15 cellular contexts compared by ENCODE assay signal in genomic region chr6:42276008-42276890, GRCh38. TPM values are rescaled to one million over a fixed set of nuclear protein-coding genes. Genes with fewer than 3 reads are reported as not detected.
DNase-seq lines count a peak whose midpoint lies in the region; ATAC-seq and TF ChIP-seq lines count a peak whose summit lies in the region.
"Had no signal": no experiment of that assay in that cellular context is flagged by ENCODE, and none has a peak within 500 bp of the region (broad histone marks: within the 10 kb centered on the region; RNA-seq: fewer than 3 reads in every experiment).

No MANE protein-coding gene starts in this region.

- no peak for DNase-seq in activated CD8-positive, alpha-beta memory T cell treated with anti-CD3 and anti-CD28 coated beads, Interleukin-2, amount 10 ng/mL, durations not matched to agents 7 days and 5 days
- DNase-seq in activated CD8-positive, alpha-beta memory T cell treated with anti-CD3 and anti-CD28 coated beads, Interleukin-2, amount 50 U/mL, for 4 hours: no peak
- DNase-seq in dermis blood vessel endothelial cell (peak; percentile 13), mesenchymal stem cell (peak; percentile 36), upper lobe of left lung (no peak), activated gamma-delta T cell (lab: John Stamatoyannopoulos, UW) (no peak), ascending aorta (ENCODE audit: low spot score in 2 of 2) (no peak), HCEC 1CT (no peak)
- DNase-seq: GDM1, KBM-7, NCI-H2171 treated with DMSO at 0.1 percent for 48 hours, small intestine had no signal

- H4K8ac ChIP-seq in mesenchymal stem cell (ENCODE audit: low read length): no peak overlapping the region

- H3K27ac ChIP-seq in mesenchymal stem cell (ENCODE audit: low read length, poor library complexity, severe bottlenecking) (no peak overlapping the region), upper lobe of left lung (peak overlapping the region; percentile 6 to 63 (median 32)), ascending aorta (peak overlapping the region in 1 of 2 donors; percentile 56)
- H3K27ac ChIP-seq: A549 had no signal

- no peak overlapping the region for H3K4me2 ChIP-seq in mesenchymal stem cell (ENCODE audit: low read length, poor library complexity, severe bottlenecking)
- H3K4me2 ChIP-seq: A549 had no signal

- H3K14ac ChIP-seq in mesenchymal stem cell (ENCODE audit: low read length in 2 of 2): no peak overlapping the region

- intact Hi-C loops in ascending aorta (cut with DNase I): no loop called here

- no peak overlapping the region for H2BK5ac ChIP-seq in mesenchymal stem cell (ENCODE audit: low read depth, low read length, poor library complexity, severe bottlenecking)

- H3K23ac ChIP-seq in mesenchymal stem cell (ENCODE audit: low read length in 2 of 2): no peak overlapping the region

- WGBS in mesenchymal stem cell: 54% methylated on average over 13 of the region's 13 CpGs
- 44 to 60% methylated on average over 13 of the region's 13 CpGs for WGBS in upper lobe of left lung, 2 donors

- peak overlapping the region; percentile 71 for H3K9ac ChIP-seq in mesenchymal stem cell (ENCODE audit: low read length)

- no peak overlapping the region for H3K4me3 Mint-ChIP-seq in activated CD8-positive, alpha-beta memory T cell treated with anti-CD3 and anti-CD28 coated beads, Interleukin-2, amount 10 ng/mL, durations not matched to agents 7 days and 5 days
- H3K4me3 Mint-ChIP-seq: memory B cell had no signal

- TF ChIP-seq CTCF in upper lobe of left lung (IDR thresholded peaks at IDR 0.05): no peak
- no peak for TF ChIP-seq CTCF in ascending aorta (IDR thresholded peaks at IDR 0.05)

- H3K18ac ChIP-seq in mesenchymal stem cell (ENCODE audit: low read depth in 1 of 2, low read length in 2 of 2): no peak overlapping the region

- no peak for TF ChIP-seq POLR2A in upper lobe of left lung (IDR thresholded peaks at IDR 0.05)

- H3K27me3 Mint-ChIP-seq in activated CD8-positive, alpha-beta memory T cell treated with anti-CD3 and anti-CD28 coated beads, Interleukin-2, amount 10 ng/mL, durations not matched to agents 7 days and 5 days: no peaks in the 10 kb centered on the region
- H3K27me3 Mint-ChIP-seq: memory B cell had no signal

- H2BK15ac ChIP-seq in mesenchymal stem cell (ENCODE audit: low read depth, poor library complexity, severe bottlenecking): no peak overlapping the region

- no peak overlapping the region for H3K4ac ChIP-seq in mesenchymal stem cell (ENCODE audit: low read depth in 1 of 2, low read length in 2 of 2)

- peaks cover 28% of the 10 kb centered on the region for H3K36me3 Mint-ChIP-seq in activated CD8-positive, alpha-beta memory T cell treated with anti-CD3 and anti-CD28 coated beads, Interleukin-2, amount 10 ng/mL, durations not matched to agents 7 days and 5 days

- H2BK12ac ChIP-seq in mesenchymal stem cell (ENCODE audit: low read length in 2 of 2): peak overlapping the region in 1 of 2 experiments; percentile 33

- TF ChIP-seq EP300 in upper lobe of left lung (IDR thresholded peaks at IDR 0.05): no peak

- H3K4me1 ChIP-seq in mesenchymal stem cell (ENCODE audit: control insufficient read depth, insufficient read depth, low read depth, low read length) (peaks cover 19% of the 10 kb centered on the region), upper lobe of left lung (peaks cover 19 to 35% (median 26%) of the 10 kb centered on the region in 4 donors), ascending aorta (peaks cover 0 to 11% of the 10 kb centered on the region in 2 donors)

- H3K27me3 ChIP-seq in mesenchymal stem cell (ENCODE audit: control insufficient read depth in 1 of 2, insufficient read depth in 1 of 2, low read length in 2 of 2) (no peaks in the 10 kb centered on the region), upper lobe of left lung (no peaks in the 10 kb centered on the region), ascending aorta (no peaks in the 10 kb centered on the region)

- H3K79me1 ChIP-seq in mesenchymal stem cell (replicated peaks; ENCODE audit: low read length, poor library complexity, severe bottlenecking): peaks cover 12% of the 10 kb centered on the region

- no peak for ATAC-seq in activated CD8-positive, alpha-beta memory T cell treated with anti-CD3 and anti-CD28 coated beads, Interleukin-2, amount 10 ng/mL, durations not matched to agents 7 days and 5 days
- ATAC-seq in upper lobe of left lung (ENCODE audit: low FRiP score in 2 of 2): peak in 1 of 2 donors; percentile 65
- ATAC-seq: A549, esophagus mucosa had no signal

- peak overlapping the region; percentile 48 for H3K27ac Mint-ChIP-seq in activated CD8-positive, alpha-beta memory T cell treated with anti-CD3 and anti-CD28 coated beads, Interleukin-2, amount 10 ng/mL, durations not matched to agents 7 days and 5 days
- H3K27ac Mint-ChIP-seq: memory B cell had no signal

- no peak overlapping the region for H2BK120ac ChIP-seq in mesenchymal stem cell (ENCODE audit: low read depth, low read length)

- no peak overlapping the region for H4K91ac ChIP-seq in mesenchymal stem cell (ENCODE audit: low read length)

- peaks cover 50% of the 10 kb centered on the region for H3K4me1 Mint-ChIP-seq in activated CD8-positive, alpha-beta memory T cell treated with anti-CD3 and anti-CD28 coated beads, Interleukin-2, amount 10 ng/mL, durations not matched to agents 7 days and 5 days

- H3K36me3 ChIP-seq in mesenchymal stem cell (ENCODE audit: control insufficient read depth in 1 of 2, insufficient read depth in 2 of 2, low read depth in 1 of 2, low read length in 2 of 2) (peaks cover 0 to 8% of the 10 kb centered on the region in 2 experiments), upper lobe of left lung (no peaks in the 10 kb centered on the region), ascending aorta (no peaks in the 10 kb centered on the region)

- peak overlapping the region; percentile 36 for H2AFZ ChIP-seq in mesenchymal stem cell (ENCODE audit: low read depth, low read length)

- H2AK5ac ChIP-seq in mesenchymal stem cell (ENCODE audit: low read length, severe bottlenecking): no peak overlapping the region

- CTCF ChIA-PET in activated CD8-positive, alpha-beta memory T cell treated with anti-CD3 and anti-CD28 coated beads, Interleukin-2, amount 10 ng/mL, durations not matched to agents 7 days and 5 days (lab: Charles Lee): interaction anchor here (0.7 kb wide), 1 partner anchor 243 kb away, joined by 3 read pairs; no protein-coding TSS in a partner anchor

- H3K9me3 Mint-ChIP-seq in activated CD8-positive, alpha-beta memory T cell treated with anti-CD3 and anti-CD28 coated beads, Interleukin-2, amount 10 ng/mL, durations not matched to agents 7 days and 5 days (ENCODE audit: low read depth): no peaks in the 10 kb centered on the region
- H3K9me3 Mint-ChIP-seq: memory B cell had no signal

- H3K9me3 ChIP-seq in mesenchymal stem cell (ENCODE audit: control insufficient read depth, low read length): no peaks in the 10 kb centered on the region
- H3K9me3 ChIP-seq in upper lobe of left lung: no peaks in the 10 kb centered on the region
- H3K9me3 ChIP-seq in ascending aorta: no peaks in the 10 kb centered on the region
- H3K9me3 ChIP-seq: A549 had no signal

- H3K4me3 ChIP-seq in mesenchymal stem cell (ENCODE audit: insufficient read depth in 1 of 2, low read depth in 1 of 2, low read length in 2 of 2) (peak overlapping the region in 1 of 2 experiments; percentile 20), upper lobe of left lung (no peak overlapping the region), ascending aorta (no peak overlapping the region)
- H3K4me3 ChIP-seq: A549 had no signal

RNA-seq across cellular contexts. Expression of gene MRPS10, which starts 58.6 kb away (rescaled TPM):
- total RNA-seq in activated CD8-positive, alpha-beta memory T cell treated with anti-CD3 and anti-CD28 coated beads, Interleukin-2, amount 10 ng/mL, durations not matched to agents 7 days and 5 days: 10 to 100 TPM; 28.8 to 36.5 TPM
- 34.0 and 48.0 TPM in 2 replicates for total RNA-seq in dermis blood vessel endothelial cell
- 39.7 TPM for polyA plus RNA-seq in mesenchymal stem cell (2013, experiment 1 of 2)
- 41.1 TPM for polyA plus RNA-seq in mesenchymal stem cell (2013, experiment 2 of 2)
- 10 to 100 TPM in 5 of 6 donors, 1 to 10 TPM in 1; 9.2 to 32.4 (median 21.2) TPM for total RNA-seq in upper lobe of left lung
- 5.4 TPM for total RNA-seq in ascending aorta

Comparison
In these comparisons a context has a peak if more than half of its experiments do, and no peak if none do; other contexts are left out.
1. DNase-seq: peak in dermis blood vessel endothelial cell (single experiment) and mesenchymal stem cell (single experiment); none in activated CD8-positive, alpha-beta memory T cell treated with anti-CD3 and anti-CD28 coated beads, Interleukin-2, amount 10 ng/mL, durations not matched to agents 7 days and 5 days (single experiment), activated CD8-positive, alpha-beta memory T cell treated with anti-CD3 and anti-CD28 coated beads, Interleukin-2, amount 50 U/mL, for 4 hours (single experiment), upper lobe of left lung (0 of 2), activated gamma-delta T cell (single experiment), ascending aorta (0 of 2) and HCEC 1CT (single experiment).